In genomic region chr1:226741009-226741408, GRCh38 we compare ENCODE assay signal across 16 cellular contexts. TPM values are rescaled to one million over a fixed set of nuclear protein-coding genes. Genes with fewer than 3 reads are reported as not detected.
DNase-seq lines count a peak whose midpoint lies in the region; FAIRE-seq and TF ChIP-seq lines count a peak whose summit lies in the region.
"Had no signal": no experiment of that assay in that cellular context is flagged by ENCODE, and none has a peak within 500 bp of the region (broad histone marks: within the 10 kb centered on the region; RNA-seq: fewer than 3 reads in every experiment).

No MANE protein-coding gene starts in this region.

- DNase-seq in NCI-H2107 treated with DMSO at 0.1 percent for 48 hours (lab: John Stamatoyannopoulos, UW; ENCODE audit: unreplicated experiment) = peak; percentile 31
- DNase-seq in NCI-H2107 (lab: John Stamatoyannopoulos, UW) = no peak
- peak; percentile 41 for DNase-seq in HK-2 (ENCODE audit: unreplicated experiment)
- DNase-seq in H1 (ENCODE audit: low read depth in 1 of 2, low spot score in 2 of 2) = no peak
- DNase-seq in OCI-M2 (lab: John Stamatoyannopoulos, UW; ENCODE audit: unreplicated experiment) = no peak
- DNase-seq in HEK293T (ENCODE audit: extremely low spot score) = no peak
- no peak for DNase-seq in substantia nigra (lab: John Stamatoyannopoulos, UW)
- DNase-seq: GDM1; HFFc6; mucosa of descending colon; NCI-H1092; sigmoid colon; stimulated activated CD8-positive, alpha-beta memory T cell treated with anti-CD3 and anti-CD28 coated beads, Interleukin-4, amount 100 ng/mL, for 48 hours had no signal

- no peak for TF ChIP-seq EP300 in H1 (IDR thresholded peaks at IDR 0.05; ENCODE audit: borderline replicate concordance in 1 of 2, low read depth in 2 of 2, low read length in 2 of 2)

- H3K18ac ChIP-seq in H1 (ENCODE audit: extremely low read depth, low read length) = no peak overlapping the region

- WGBS in H1 (ENCODE audit: extremely low coverage in 1 of 2, insufficient coverage in 1 of 2, insufficient read length in 1 of 2, insufficient replicate concordance in 2 of 2, low coverage in 1 of 2, low lambda C conversion rate in 2 of 2, missing lambda C conversion rate in 1 of 2), 2 experiments = 93% methylated on average over 3 of the region's 3 CpGs; no CpG with 5 or more reads in 1 of the 2 experiments

- H4K20me1 ChIP-seq in BLaER1 (peaks cover 15% of the 10 kb centered on the region), H1 (replicated peaks in 1 of 2; ENCODE audit: control insufficient read depth in 1 of 2, insufficient read depth in 2 of 2, low read length in 2 of 2) (no peaks in the 10 kb centered on the region)

- no peak overlapping the region for H2AFZ ChIP-seq in H1 (ENCODE audit: low read length)

- H2BK12ac ChIP-seq in H1 (ENCODE audit: low read depth, low read length) = no peak overlapping the region

- H3K23me2 ChIP-seq in H1 (ENCODE audit: low read depth, low read length) = peaks cover 26% of the 10 kb centered on the region

- TF ChIP-seq POLR2A in H1 (IDR thresholded peaks at IDR 0.05; ENCODE audit: control extremely low read depth in 1 of 2, low read depth in 2 of 2, low read length in 2 of 2) = no peak

- no peak overlapping the region for H3K23ac ChIP-seq in H1 (ENCODE audit: insufficient read length)

- CTCF ChIA-PET in H1 (lab: Charles Lee; ENCODE audit: partially characterized antibody) = interaction anchor here (0.9 to 1.1 kb wide), 2 partner anchors 8 to 34 kb away, joined by 3 read pairs; no protein-coding TSS in a partner anchor
- CTCF ChIA-PET in HEK293T (lab: Yijun Ruan, JAX) = interaction anchor here (0.7 kb wide), 1 partner anchor 22 kb away, joined by 3 read pairs; no protein-coding TSS in a partner anchor

- no peak overlapping the region for H3K27ac ChIP-seq in BLaER1
- H3K27ac ChIP-seq in H1 (ENCODE audit: low read depth, low read length) = no peak overlapping the region
- H3K27ac ChIP-seq in substantia nigra (ENCODE audit: low read depth, low read length, poor library complexity, severe bottlenecking) = no peak overlapping the region
- H3K27ac ChIP-seq: SK-N-MC had no signal

- H3K4me2 ChIP-seq in BLaER1 (peak overlapping the region; percentile 99), H1 (ENCODE audit: insufficient read depth in 1 of 2, low read depth in 2 of 2, low read length in 2 of 2) (no peak overlapping the region)

- H3K4ac ChIP-seq in H1 (replicated peaks; ENCODE audit: insufficient read length, low read depth, low read length) = no peak overlapping the region

- no peak overlapping the region for H3K14ac ChIP-seq in H1 (ENCODE audit: insufficient read length)

- H2BK15ac ChIP-seq in H1 (ENCODE audit: low read length) = peak overlapping the region; percentile 40; the same call in 1 of the 2 replicates

- H2BK120ac ChIP-seq in H1 (replicated peaks; ENCODE audit: low read depth, low read length) = no peak overlapping the region

- H3K9me3 ChIP-seq in BLaER1 (peaks cover 15% of the 10 kb centered on the region), H1 (ENCODE audit: insufficient read depth in 2 of 2, low read depth in 1 of 2, low read length in 1 of 2) (no peaks in the 10 kb centered on the region; a peak in 1 of 4 replicates)
- H3K9me3 ChIP-seq: mucosa of descending colon had no signal

- no peak overlapping the region for H2AK5ac ChIP-seq in H1 (ENCODE audit: low read depth, low read length)

- no peaks in the 10 kb centered on the region for H3K79me2 ChIP-seq in H1 (ENCODE audit: control insufficient read depth in 1 of 2, insufficient read depth in 2 of 2, low read length in 2 of 2)

- H3K79me1 ChIP-seq in H1 (ENCODE audit: low read depth, low read length) = no peaks in the 10 kb centered on the region

- H3K27me3 ChIP-seq in BLaER1 = no peaks in the 10 kb centered on the region
- peaks cover 0 to 51% (median 38%) of the 10 kb centered on the region in 4 experiments; a peak in 6 of 7 replicates for H3K27me3 ChIP-seq in H1 (replicated peaks in 1 of 4; ENCODE audit: control insufficient read depth in 3 of 4, extremely low read depth in 1 of 4, insufficient read depth in 3 of 4, low read length in 3 of 4)
- H3K27me3 ChIP-seq: sigmoid colon, tibial nerve had no signal

- no peak overlapping the region for H4K8ac ChIP-seq in H1 (ENCODE audit: extremely low read depth, insufficient read depth, low read length)

- no peak overlapping the region for H2BK20ac ChIP-seq in H1 (ENCODE audit: low read length)

- no peak for TF ChIP-seq RAD21 in H1 (IDR thresholded peaks at IDR 0.05 in 1 of 2, conservative IDR thresholded peaks at IDR 0.05 in 1 of 2; ENCODE audit: low read depth in 2 of 2, low read length in 2 of 2)

- H3K56ac ChIP-seq in H1 (replicated peaks; ENCODE audit: insufficient read length, low read depth, low read length) = no peak overlapping the region

- POLR2A ChIA-PET in H1 (lab: Charles Lee; ENCODE audit: partially characterized antibody) = no interaction called here
- POLR2A ChIA-PET in HEK293T (lab: Yijun Ruan, JAX) = no interaction called here

- TF ChIP-seq CTCF in H1 (IDR thresholded peaks at IDR 0.05; ENCODE audit: control extremely low read depth in 1 of 3, insufficient read depth in 1 of 3, low read depth in 1 of 3, low read length in 3 of 3) = no peak

- H3K36me3 ChIP-seq in BLaER1 = 0 out of 2 replicates have a peak, but pooled peaks cover 4% of the 10 kb centered on the region
- H3K36me3 ChIP-seq in H1 (ENCODE audit: control insufficient read depth in 2 of 4, insufficient read depth in 4 of 4, low read length in 3 of 4) = no peaks in the 10 kb centered on the region
- H3K36me3 ChIP-seq: sigmoid colon had no signal

- H3K4me1 ChIP-seq in BLaER1 (peaks cover 34% of the 10 kb centered on the region), H1 (replicated peaks in 1 of 4; ENCODE audit: control insufficient read depth in 3 of 4, insufficient read depth in 4 of 4, low read length in 3 of 4) (peaks cover 2 to 20% (median 10%) of the 10 kb centered on the region in 4 experiments; a peak in 6 of 7 replicates)

- no peak for FAIRE-seq in H1 (lab: Jason Lieb, UNC)

- no peak overlapping the region for H2BK5ac ChIP-seq in H1 (ENCODE audit: low read depth, low read length)

- no peak overlapping the region for H3K4me3 ChIP-seq in BLaER1
- H3K4me3 ChIP-seq in H1 (ENCODE audit: extremely low read depth in 1 of 4, insufficient read depth in 2 of 4, low read depth in 3 of 4, low read length in 4 of 4) = no peak overlapping the region
- H3K4me3 ChIP-seq: mucosa of descending colon, sigmoid colon, SK-N-MC, tibial nerve had no signal

- no peak overlapping the region for H4K5ac ChIP-seq in H1 (ENCODE audit: insufficient read length, low read depth, low read length)

- no peak overlapping the region for H3K9ac ChIP-seq in BLaER1
- no peak overlapping the region for H3K9ac ChIP-seq in H1 (replicated peaks in 1 of 4; ENCODE audit: extremely low read depth in 1 of 4, low read depth in 3 of 4, low read length in 3 of 4)

- no peak overlapping the region for H4K91ac ChIP-seq in H1 (replicated peaks; ENCODE audit: insufficient read length, low read length)

TF ChIP-seq in H1, 55 proteins besides CTCF, POLR2A, EP300 and RAD21 (continues in another document):
- no peak for TF ChIP-seq MAFK (IDR thresholded peaks at IDR 0.05; ENCODE audit: low read depth, low read length)
- TF ChIP-seq HDAC6 (IDR thresholded peaks at IDR 0.05; ENCODE audit: low read depth, low read length) = no peak
- no peak for TF ChIP-seq PHF8 (conservative IDR thresholded peaks at IDR 0.05; ENCODE audit: low read depth, low read length)
- TF ChIP-seq SIRT6 (IDR thresholded peaks at IDR 0.05; ENCODE audit: low read length) = no peak
- TF ChIP-seq SP4 (IDR thresholded peaks at IDR 0.05; ENCODE audit: low read length) = no peak
- TF ChIP-seq CBX8 (IDR thresholded peaks at IDR 0.05; ENCODE audit: borderline replicate concordance, low read depth, low read length) = no peak

TF ChIP-seq in HEK293T, 16 proteins besides CTCF, POLR2A, EP300 and RAD21:
- TF ChIP-seq FOXA1 (IDR thresholded peaks at IDR 0.05) (no peak), L3MBTL2 (conservative IDR thresholded peaks at IDR 0.05) (no peak), ARNT (IDR thresholded peaks at IDR 0.05) (no peak), NFRKB (IDR thresholded peaks at IDR 0.05) (no peak), LEF1 (IDR thresholded peaks at IDR 0.05; ENCODE audit: borderline replicate concordance) (no peak), TARDBP (IDR thresholded peaks at IDR 0.05) (no peak), BHLHE40 (IDR thresholded peaks at IDR 0.05; ENCODE audit: borderline replicate concordance) (no peak), HDGF (IDR thresholded peaks at IDR 0.05; ENCODE audit: borderline replicate concordance) (no peak), ELF4 (IDR thresholded peaks at IDR 0.05) (no peak), FOXK2 (IDR thresholded peaks at IDR 0.05) (no peak), CTBP1 (IDR thresholded peaks at IDR 0.05; ENCODE audit: borderline replicate concordance) (no peak), FOXM1 (IDR thresholded peaks at IDR 0.05; ENCODE audit: borderline replicate concordance) (no peak), PKNOX1 (IDR thresholded peaks at IDR 0.05) (no peak), SUZ12 (IDR thresholded peaks at IDR 0.05) (no peak), SP1 (IDR thresholded peaks at IDR 0.05) (no peak), ZNF384 (IDR thresholded peaks at IDR 0.05) (no peak)

RNA-seq across cellular contexts. Expression of gene ITPKB, which starts 1.9 kb away (rescaled TPM):
- 4.2 and 4.8 TPM in 2 replicates for total RNA-seq in H1 (2021; fragmentation: NEBNext Ultra II Directional; extraction: Animal tissue kit (Norgen Biotek cat#: 25700))
- 1.7 and 2.0 TPM in 2 replicates for polyA plus RNA-seq in H1 (2011; rRNA removed)
- polyA plus RNA-seq in H1 (2011; cell fraction: cytosol; rRNA removed) = 1.9 TPM
- polyA plus RNA-seq in H1 (2011; cell fraction: nucleus; rRNA removed) = 3.6 TPM
- polyA plus RNA-seq in H1 (2012, experiment 1 of 2) = 3.0 to 3.4 TPM (median 3.2 TPM) in 4 replicates
- 3.4 TPM for polyA plus RNA-seq in H1 (2012, experiment 2 of 2)
- 2.3 TPM for polyA plus RNA-seq in H1 (2013, experiment 1 of 2)
- 2.4 TPM for polyA plus RNA-seq in H1 (2013, experiment 2 of 2)
- 3.7 and 4.3 TPM in 2 replicates for polyA minus RNA-seq in H1 (2011; rRNA and poly(A)+ RNA removed)
- 4.2 TPM for polyA minus RNA-seq in H1 (2011; cell fraction: cytosol; rRNA and poly(A)+ RNA removed)
- polyA minus RNA-seq in H1 (2011; cell fraction: nucleus; rRNA and poly(A)+ RNA removed) = 6.3 TPM

Comparison
In these comparisons a context has a peak if more than half of its experiments do, and no peak if none do; other contexts are left out.
1. DNase-seq: peak in NCI-H2107 treated with DMSO at 0.1 percent for 48 hours (single experiment) and HK-2 (single experiment); none in NCI-H2107 (single experiment), H1 (0 of 2), OCI-M2 (single experiment), HEK293T (single experiment) and substantia nigra (0 of 49).